In the genomic region with DNA sequence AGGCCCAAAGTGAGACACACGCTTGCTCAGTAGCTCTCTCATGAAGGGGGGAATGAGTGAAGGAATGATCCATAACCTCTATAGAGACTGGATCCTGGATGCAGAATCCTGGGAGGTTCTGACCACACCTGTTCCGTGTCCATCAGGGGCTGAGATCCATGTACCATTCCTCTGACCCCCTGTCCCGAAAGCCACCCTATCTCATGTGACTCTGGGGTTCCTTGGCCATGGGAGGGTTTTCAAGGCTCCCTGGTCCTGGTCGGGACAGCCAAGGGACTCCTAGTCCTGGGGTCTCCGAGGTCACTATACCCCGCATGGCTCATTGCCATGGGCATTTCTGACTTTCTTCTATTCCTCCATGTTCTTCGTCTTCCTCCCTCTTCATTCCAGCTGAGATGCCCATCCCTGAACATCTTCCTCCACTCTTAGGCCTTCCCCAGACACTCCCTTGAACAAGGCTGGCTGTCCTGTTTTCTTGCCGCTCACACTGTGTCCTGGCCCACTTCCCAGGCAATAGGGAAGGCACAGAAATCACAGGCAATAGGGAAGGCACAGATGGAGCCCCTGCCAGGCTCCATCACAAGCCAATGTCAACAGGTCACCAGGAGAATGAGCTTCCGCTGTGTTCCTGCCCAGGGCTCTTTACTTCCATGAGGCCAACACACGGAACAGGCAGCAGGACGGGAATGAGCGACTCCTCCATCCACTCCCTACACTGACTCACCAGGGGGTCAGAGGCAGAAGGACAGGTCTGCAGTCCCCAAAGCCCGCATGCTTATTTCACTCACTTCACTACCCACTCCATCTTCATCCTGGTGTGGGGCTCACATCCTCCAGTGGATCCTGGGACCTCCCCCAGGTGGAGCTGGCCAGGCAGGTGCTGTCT, we compare ENCODE assay signal across 15 cellular contexts. TPM values are rescaled to one million over a fixed set of nuclear protein-coding genes. Genes with fewer than 3 reads are reported as not detected.
"Had no signal": no experiment of that assay in that cellular context is flagged by ENCODE, and none has a peak within 500 bp of the region (broad histone marks: within the 10 kb centered on the region; RNA-seq: fewer than 3 reads in every experiment).

No MANE protein-coding gene starts in this region.

- H3K9me3 Mint-ChIP-seq: activated naive CD4-positive, alpha-beta T cell treated with anti-CD3 and anti-CD28 coated beads for 36 hours; stimulated activated memory B cell treated with anti-CD40 and anti-IgM and Interleukin-4, amounts not matched to agents 10 μg/mL and 1 μg/mL and 100 μg/mL, for 72 hours had no signal

- H3K9me3 ChIP-seq: left ventricle myocardium inferior, right lobe of liver, spleen, upper lobe of left lung had no signal

- H3K4me3 Mint-ChIP-seq: activated naive CD4-positive, alpha-beta T cell treated with anti-CD3 and anti-CD28 coated beads for 36 hours; stimulated activated memory B cell treated with anti-CD40 and anti-IgM and Interleukin-4, amounts not matched to agents 10 μg/mL and 1 μg/mL and 100 μg/mL, for 72 hours had no signal

- H3K27ac ChIP-seq: left ventricle myocardium inferior, right lobe of liver, spleen, upper lobe of left lung had no signal

- H3K27me3 ChIP-seq: right lobe of liver, upper lobe of left lung had no signal

- H3K27me3 Mint-ChIP-seq: progenitor cell of endocrine pancreas had no signal

- H3K4me3 ChIP-seq: left ventricle myocardium inferior, right lobe of liver, spleen had no signal

- DNase-seq: activated CD4-positive, alpha-beta T cell treated with anti-CD3 and anti-CD28 coated beads, Interleukin-2, amount 50 U/mL, for 48 hours; activated naive CD4-positive, alpha-beta T cell treated with anti-CD3 and anti-CD28 coated beads for 36 hours; effector memory CD4-positive, alpha-beta T cell; left ventricle myocardium inferior; mesendoderm; right lobe of liver; spleen; stimulated activated CD4-positive, alpha-beta T cell treated with anti-CD3 and anti-CD28 coated beads, Interleukin-1b, Interleukin-23, amount 100 ng/mL, for 48 hours; T-helper 2 cell had no signal

- H3K27ac Mint-ChIP-seq: activated naive CD4-positive, alpha-beta T cell treated with anti-CD3 and anti-CD28 coated beads for 36 hours; progenitor cell of endocrine pancreas; stimulated activated memory B cell treated with anti-CD40 and anti-IgM and Interleukin-4, amounts not matched to agents 10 μg/mL and 1 μg/mL and 100 μg/mL, for 72 hours had no signal

- H3K4me1 ChIP-seq: left ventricle myocardium inferior, right lobe of liver had no signal

- H3K36me3 ChIP-seq: left ventricle myocardium inferior, right lobe of liver, spleen, upper lobe of left lung had no signal

- H3K36me3 Mint-ChIP-seq: stimulated activated memory B cell treated with anti-CD40 and anti-IgM and Interleukin-4, amounts not matched to agents 10 μg/mL and 1 μg/mL and 100 μg/mL, for 72 hours had no signal

RNA-seq across cellular contexts. Expression of a gene that starts 3.2 kb away (rescaled TPM):
- total RNA-seq: activated naive CD4-positive, alpha-beta T cell treated with anti-CD3 and anti-CD28 coated beads for 36 hours; progenitor cell of endocrine pancreas; right lobe of liver had no signal
- polyA plus RNA-seq: keratinocyte had no signal

RNA-seq across cellular contexts. Expression of a gene that starts 23.5 kb away (rescaled TPM):
- total RNA-seq: activated naive CD4-positive, alpha-beta T cell treated with anti-CD3 and anti-CD28 coated beads for 36 hours; cardiac septum; progenitor cell of endocrine pancreas; right lobe of liver; spleen had no signal
- polyA plus RNA-seq: keratinocyte had no signal

RNA-seq across cellular contexts. Expression of a gene that starts 43.7 kb away (rescaled TPM):
- total RNA-seq: activated naive CD4-positive, alpha-beta T cell treated with anti-CD3 and anti-CD28 coated beads for 36 hours; subcutaneous adipose tissue had no signal
